ENCODE assay signal across 3 cellular contexts in genomic region chr12:6754406-6754805, GRCh38.
TF ChIP-seq lines count a peak whose summit lies in the region.

No MANE protein-coding gene starts in this region.

TF ChIP-seq in SK-N-SH, 30 proteins besides CTCF, POLR2A, EP300 and RAD21:
- TF ChIP-seq PBX3 (IDR thresholded peaks at IDR 0.05), result no peak
- TF ChIP-seq MXI1 (IDR thresholded peaks at IDR 0.05; ENCODE audit: low read depth, low read length), result no peak
- no peak for TF ChIP-seq TCF12 (IDR thresholded peaks at IDR 0.05)
- no peak for TF ChIP-seq CHD2 (IDR thresholded peaks at IDR 0.05; ENCODE audit: low read length, partially characterized antibody)
- TF ChIP-seq MAX (IDR thresholded peaks at IDR 0.05; ENCODE audit: low read depth), result no peak
- TF ChIP-seq TEAD4 (IDR thresholded peaks at IDR 0.05; ENCODE audit: borderline replicate concordance, insufficient read depth), result no peak
- no peak for TF ChIP-seq POLR2AphosphoS5 (IDR thresholded peaks at IDR 0.05; ENCODE audit: low read depth, low read length)
- no peak for TF ChIP-seq FOSL2 (IDR thresholded peaks at IDR 0.05; ENCODE audit: borderline replicate concordance, low read depth)
- TF ChIP-seq ZBTB33 (IDR thresholded peaks at IDR 0.05; ENCODE audit: borderline replicate concordance, low read depth), result no peak
- no peak for TF ChIP-seq NRF1 (IDR thresholded peaks at IDR 0.05; ENCODE audit: low read depth, low read length)
- TF ChIP-seq FOXM1 (IDR thresholded peaks at IDR 0.05; ENCODE audit: low read depth), result no peak
- no peak for TF ChIP-seq RCOR1 (IDR thresholded peaks at IDR 0.05; ENCODE audit: low read length)
- no peak for TF ChIP-seq EZH2phosphoT487 (IDR thresholded peaks at IDR 0.05; ENCODE audit: borderline replicate concordance, low read depth)

TF ChIP-seq in SK-N-SH treated with all-trans-retinoic acid at 6 μM for 48 hours, 23 proteins besides CTCF, POLR2A, EP300 and RAD21:
- no peak for TF ChIP-seq GLIS3 (CRISPR knock-in tag; IDR thresholded peaks at IDR 0.05)
- TF ChIP-seq PPARA (CRISPR knock-in tag; IDR thresholded peaks at IDR 0.05; ENCODE audit: borderline replicate concordance), result no peak
- TF ChIP-seq TOX (CRISPR knock-in tag; IDR thresholded peaks at IDR 0.05; ENCODE audit: borderline replicate concordance), result no peak
- TF ChIP-seq ARNTL (CRISPR knock-in tag; IDR thresholded peaks at IDR 0.05; ENCODE audit: borderline replicate concordance, low read depth), result no peak
- no peak for TF ChIP-seq POU6F1 (CRISPR knock-in tag; IDR thresholded peaks at IDR 0.05; ENCODE audit: borderline replicate concordance, low read depth)

TF ChIP-seq in WTC11, 78 proteins besides CTCF, POLR2A, EP300 and RAD21:
- TF ChIP-seq ZNF671 (CRISPR knock-in tag; IDR thresholded peaks at IDR 0.05) (no peak), TP53 (CRISPR knock-in tag; IDR thresholded peaks at IDR 0.05) (no peak), NFE2L1 (CRISPR knock-in tag; IDR thresholded peaks at IDR 0.05) (no peak), CDX4 (CRISPR knock-in tag; IDR thresholded peaks at IDR 0.05; ENCODE audit: borderline replicate concordance) (no peak), CREB1 (CRISPR knock-in tag; IDR thresholded peaks at IDR 0.05) (no peak), GTF2I (CRISPR knock-in tag; conservative IDR thresholded peaks at IDR 0.05) (no peak), USF1 (CRISPR knock-in tag; IDR thresholded peaks at IDR 0.05) (no peak), ZNF138 (CRISPR knock-in tag; conservative IDR thresholded peaks at IDR 0.05) (no peak), ERG (CRISPR knock-in tag; IDR thresholded peaks at IDR 0.05) (no peak), ATF6 (CRISPR knock-in tag; IDR thresholded peaks at IDR 0.05) (no peak), GABPB1 (CRISPR knock-in tag; IDR thresholded peaks at IDR 0.05) (no peak), SP1 (CRISPR knock-in tag; conservative IDR thresholded peaks at IDR 0.05) (no peak)
